ENCODE assay signal across 30 cellular contexts in genomic region chr5:15850536-15850935, GRCh38.
"Had no signal": no experiment of that assay in that cellular context is flagged by ENCODE, and none has a peak within 500 bp of the region (broad histone marks: within the 10 kb centered on the region; RNA-seq: fewer than 3 reads in every experiment).

No MANE protein-coding gene starts in this region.

- H3K4me3 ChIP-seq: ascending aorta, colonic mucosa, esophagus muscularis mucosa, left lung, mucosa of descending colon, ovary, sigmoid colon, thoracic aorta, uterus had no signal

- H3K27me3 Mint-ChIP-seq: activated CD4-positive, alpha-beta memory T cell treated with anti-CD3 and anti-CD28 coated beads, Interleukin-2, amount 10 ng/mL, durations not matched to agents 7 days and 5 days; activated CD4-positive, alpha-beta T cell treated with anti-CD3 and anti-CD28 coated beads, Interleukin-2, amount 10 ng/mL, durations not matched to agents 7 days and 5 days; activated naive CD4-positive, alpha-beta T cell treated with anti-CD3 and anti-CD28 coated beads, Interleukin-2, amount 10 ng/mL, durations not matched to agents 7 days and 5 days; activated naive CD8-positive, alpha-beta T cell treated with anti-CD3 and anti-CD28 coated beads, Interleukin-2, amount 10 ng/mL, durations not matched to agents 7 days and 5 days; activated T-cell treated with anti-CD3 and anti-CD28 coated beads, Interleukin-2, amount 50 U/mL, for 24 hours; natural killer cell treated with Interleukin-12 subunit alpha and Interleukin-12 subunit beta and Interleukin-15 and Interleukin-18, amount 100 ng/mL, for 72 hours; progenitor cell of endocrine pancreas; T-helper 17 cell; type B pancreatic cell had no signal

- H3K9me3 Mint-ChIP-seq: activated naive CD4-positive, alpha-beta T cell treated with anti-CD3 and anti-CD28 coated beads, Interleukin-2, amount 10 ng/mL, durations not matched to agents 7 days and 5 days had no signal

- H3K27me3 ChIP-seq: ascending aorta, colonic mucosa, dorsolateral prefrontal cortex, esophagus muscularis mucosa, foreskin keratinocyte, left lung, ovary, sigmoid colon, uterus had no signal

- H3K27ac ChIP-seq: ascending aorta, colonic mucosa, dorsolateral prefrontal cortex, esophagus muscularis mucosa, foreskin keratinocyte, ovary, sigmoid colon, thoracic aorta, uterus had no signal

- DNase-seq: activated CD4-positive, alpha-beta memory T cell treated with anti-CD3 and anti-CD28 coated beads, Interleukin-2, amount 10 ng/mL, durations not matched to agents 7 days and 5 days; activated CD4-positive, alpha-beta T cell treated with anti-CD3 and anti-CD28 coated beads for 1 hour; activated CD4-positive, alpha-beta T cell treated with anti-CD3 and anti-CD28 coated beads, Interleukin-2, amount 10 ng/mL, durations not matched to agents 7 days and 5 days; activated CD8-positive, alpha-beta memory T cell treated with anti-CD3 and anti-CD28 coated beads, Interleukin-2, amount 50 U/mL, for 48 hours; activated gamma-delta T cell; activated naive CD4-positive, alpha-beta T cell treated with anti-CD3 and anti-CD28 coated beads, Interleukin-2, amount 10 ng/mL, durations not matched to agents 7 days and 5 days; activated naive CD8-positive, alpha-beta T cell treated with anti-CD3 and anti-CD28 coated beads, Interleukin-2, amount 10 ng/mL, durations not matched to agents 7 days and 5 days; activated T-cell treated with anti-CD3 and anti-CD28 coated beads, Interleukin-2, amount 50 U/mL, for 24 hours; cerebellar nuclear complex; colonic mucosa; dorsolateral prefrontal cortex; effector memory CD4-positive, alpha-beta T cell; foreskin keratinocyte; left lung; mucosa of descending colon; ovary; sigmoid colon; small intestine; stimulated activated CD4-positive, alpha-beta T cell treated with anti-CD3 and anti-CD28 coated beads, Interleukin-4, amount 100 ng/mL, for 24 hours; T-helper 17 cell; T1000; uterus had no signal

- H3K36me3 ChIP-seq: ascending aorta, colonic mucosa, esophagus muscularis mucosa, left lung, ovary, sigmoid colon, thoracic aorta, uterus had no signal

- H3K4me1 ChIP-seq: colonic mucosa, foreskin keratinocyte, left lung, sigmoid colon, uterus had no signal

- H3K9me3 ChIP-seq: ascending aorta, colonic mucosa, esophagus muscularis mucosa, mucosa of descending colon, ovary, thoracic aorta, uterus had no signal

- H3K4me1 Mint-ChIP-seq: activated CD4-positive, alpha-beta memory T cell treated with anti-CD3 and anti-CD28 coated beads, Interleukin-2, amount 10 ng/mL, durations not matched to agents 7 days and 5 days; activated CD4-positive, alpha-beta T cell treated with anti-CD3 and anti-CD28 coated beads, Interleukin-2, amount 10 ng/mL, durations not matched to agents 7 days and 5 days; activated naive CD4-positive, alpha-beta T cell treated with anti-CD3 and anti-CD28 coated beads, Interleukin-2, amount 10 ng/mL, durations not matched to agents 7 days and 5 days; activated naive CD8-positive, alpha-beta T cell treated with anti-CD3 and anti-CD28 coated beads, Interleukin-2, amount 10 ng/mL, durations not matched to agents 7 days and 5 days; stimulated activated effector memory CD8-positive, alpha-beta T cell treated with anti-CD3 and anti-CD28 coated beads, Interleukin-12 subunit alpha, Interleukin-12 subunit beta, amount 100 ng/mL, for 72 hours; T-helper 17 cell had no signal

- H3K4me3 Mint-ChIP-seq: activated CD4-positive, alpha-beta memory T cell treated with anti-CD3 and anti-CD28 coated beads, Interleukin-2, amount 10 ng/mL, durations not matched to agents 7 days and 5 days; activated CD4-positive, alpha-beta T cell treated with anti-CD3 and anti-CD28 coated beads, Interleukin-2, amount 10 ng/mL, durations not matched to agents 7 days and 5 days; activated naive CD4-positive, alpha-beta T cell treated with anti-CD3 and anti-CD28 coated beads, Interleukin-2, amount 10 ng/mL, durations not matched to agents 7 days and 5 days; activated naive CD8-positive, alpha-beta T cell treated with anti-CD3 and anti-CD28 coated beads, Interleukin-2, amount 10 ng/mL, durations not matched to agents 7 days and 5 days; activated T-cell treated with anti-CD3 and anti-CD28 coated beads, Interleukin-2, amount 50 U/mL, for 24 hours; natural killer cell treated with Interleukin-12 subunit alpha and Interleukin-12 subunit beta and Interleukin-15 and Interleukin-18, amount 100 ng/mL, for 72 hours; stimulated activated effector memory CD8-positive, alpha-beta T cell treated with anti-CD3 and anti-CD28 coated beads, Interleukin-12 subunit alpha, Interleukin-12 subunit beta, amount 100 ng/mL, for 72 hours; stimulated activated naive CD8-positive, alpha-beta T cell treated with anti-CD3 and anti-CD28 coated beads, Interleukin-15, Interleukin-2, amounts not matched to agents 100 ng/mL and 50 ng/mL, for 24 hours; T-helper 17 cell; type B pancreatic cell had no signal

- H3K27ac Mint-ChIP-seq: activated CD4-positive, alpha-beta memory T cell treated with anti-CD3 and anti-CD28 coated beads, Interleukin-2, amount 10 ng/mL, durations not matched to agents 7 days and 5 days; activated CD4-positive, alpha-beta T cell treated with anti-CD3 and anti-CD28 coated beads, Interleukin-2, amount 10 ng/mL, durations not matched to agents 7 days and 5 days; activated naive CD4-positive, alpha-beta T cell treated with anti-CD3 and anti-CD28 coated beads, Interleukin-2, amount 10 ng/mL, durations not matched to agents 7 days and 5 days; activated naive CD8-positive, alpha-beta T cell treated with anti-CD3 and anti-CD28 coated beads, Interleukin-2, amount 10 ng/mL, durations not matched to agents 7 days and 5 days; activated T-cell treated with anti-CD3 and anti-CD28 coated beads, Interleukin-2, amount 50 U/mL, for 24 hours; natural killer cell treated with Interleukin-12 subunit alpha and Interleukin-12 subunit beta and Interleukin-15 and Interleukin-18, amount 100 ng/mL, for 72 hours; progenitor cell of endocrine pancreas; stimulated activated effector memory CD8-positive, alpha-beta T cell treated with anti-CD3 and anti-CD28 coated beads, Interleukin-12 subunit alpha, Interleukin-12 subunit beta, amount 100 ng/mL, for 72 hours; stimulated activated naive CD8-positive, alpha-beta T cell treated with anti-CD3 and anti-CD28 coated beads, Interleukin-15, Interleukin-2, amounts not matched to agents 100 ng/mL and 50 ng/mL, for 24 hours; T-helper 17 cell; type B pancreatic cell had no signal

- H3K36me3 Mint-ChIP-seq: activated naive CD4-positive, alpha-beta T cell treated with anti-CD3 and anti-CD28 coated beads, Interleukin-2, amount 10 ng/mL, durations not matched to agents 7 days and 5 days; activated naive CD8-positive, alpha-beta T cell treated with anti-CD3 and anti-CD28 coated beads, Interleukin-2, amount 10 ng/mL, durations not matched to agents 7 days and 5 days; natural killer cell treated with Interleukin-12 subunit alpha and Interleukin-12 subunit beta and Interleukin-15 and Interleukin-18, amount 100 ng/mL, for 72 hours; stimulated activated effector memory CD8-positive, alpha-beta T cell treated with anti-CD3 and anti-CD28 coated beads, Interleukin-12 subunit alpha, Interleukin-12 subunit beta, amount 100 ng/mL, for 72 hours; type B pancreatic cell had no signal
